12 cellular contexts compared by ENCODE assay signal in genomic region chr11:68099057-68099456, GRCh38. TPM values are rescaled to one million over a fixed set of nuclear protein-coding genes. Genes with fewer than 3 reads are reported as not detected.
DNase-seq lines count a peak whose midpoint lies in the region; ATAC-seq, FAIRE-seq and TF ChIP-seq lines count a peak whose summit lies in the region.
"Had no signal": no experiment of that assay in that cellular context is flagged by ENCODE, and none has a peak within 500 bp of the region (broad histone marks: within the 10 kb centered on the region; RNA-seq: fewer than 3 reads in every experiment).

No MANE protein-coding gene starts in this region.

- DNase-seq in caudate nucleus (lab: John Stamatoyannopoulos, UW) = no peak
- DNase-seq in neural progenitor cell (ENCODE audit: low spot score) = no peak
- DNase-seq in testis = no peak
- DNase-seq in RCC 7860 (ENCODE audit: low spot score) = no peak
- DNase-seq: IMR-90, SHP77 treated with DMSO at 0.1 percent for 48 hours had no signal

- H3K27ac ChIP-seq in C4-2B (peak overlapping the region; percentile 67), HUES6 (ENCODE audit: low read depth, low read length) (0 out of 2 replicates have a peak overlapping the region, but pooled peaks have one; percentile 5), caudate nucleus (ENCODE audit: low read depth, low read length) (peak overlapping the region; percentile 52), neural progenitor cell (no peak overlapping the region), testis (no peak overlapping the region)

- peak overlapping the region; percentile 73 for H3K27ac Mint-ChIP-seq in neural progenitor cell

- H3K27me3 ChIP-seq in HUES6 (ENCODE audit: control insufficient read depth, insufficient read depth, low read length) (no peaks in the 10 kb centered on the region), neural progenitor cell (no peaks in the 10 kb centered on the region), testis (no peaks in the 10 kb centered on the region)

- H3K9ac ChIP-seq in HUES6 (ENCODE audit: low read length) (no peak overlapping the region), neural progenitor cell (no peak overlapping the region)

- FAIRE-seq in RCC 7860 (lab: Jason Lieb, UNC) = no peak
- FAIRE-seq: endometrium had no signal

- TF ChIP-seq CTCF in C4-2B (conservative IDR thresholded peaks at IDR 0.05) (no peak), neural progenitor cell (IDR thresholded peaks at IDR 0.05) (no peak), testis (IDR thresholded peaks at IDR 0.05) (no peak)

- peaks cover 58% of the 10 kb centered on the region for H3K79me2 ChIP-seq in neural progenitor cell (ENCODE audit: low read depth)

- H3K27me3 Mint-ChIP-seq in neural progenitor cell (ENCODE audit: insufficient read depth, low read depth) = peaks cover 2% of the 10 kb centered on the region

- H3K36me3 Mint-ChIP-seq in neural progenitor cell = peaks cover 31% of the 10 kb centered on the region

- ATAC-seq in activated CD4-positive, CD25-positive, alpha-beta regulatory T cell treated with anti-CD3 and anti-CD28 coated beads, Interleukin-2, amount 50 U/mL, for 24 hours = no peak
- no peak for ATAC-seq in HG02571 (IDR thresholded peaks at IDR 0.05; ENCODE audit: unreplicated experiment)

- H3K36me3 ChIP-seq in HUES6 (ENCODE audit: control insufficient read depth, insufficient read depth, low read length) (peaks cover 25% of the 10 kb centered on the region), neural progenitor cell (no peaks in the 10 kb centered on the region), testis (ENCODE audit: low read depth, missing control alignments) (no peaks in the 10 kb centered on the region)

- H3K9me3 Mint-ChIP-seq in neural progenitor cell = peaks cover 16% of the 10 kb centered on the region

- intact Hi-C loops in testis (cut with DNase I; ENCODE audit: low total_unique reads) = no loop called here

- H2AFZ ChIP-seq in neural progenitor cell (replicated peaks) = no peak overlapping the region

- peaks cover 23% of the 10 kb centered on the region for H3K4me1 Mint-ChIP-seq in neural progenitor cell

- H3K4me3 ChIP-seq in HUES6 (ENCODE audit: low read depth, low read length) (no peak overlapping the region), neural progenitor cell (no peak overlapping the region), testis (no peak overlapping the region)
- H3K4me3 ChIP-seq: mucosa of descending colon had no signal

- H3K4me1 ChIP-seq in HUES6 (ENCODE audit: control insufficient read depth, insufficient read depth, low read length) (peaks cover 8% of the 10 kb centered on the region; the same call in 1 of the 2 replicates), neural progenitor cell (no peaks in the 10 kb centered on the region), testis (peaks cover 8% of the 10 kb centered on the region)

- H3F3A ChIP-seq in neural progenitor cell (ENCODE audit: low read depth) = no peaks in the 10 kb centered on the region

- H3K9me3 ChIP-seq in HUES6 (ENCODE audit: control insufficient read depth, insufficient read depth, low read depth, low read length) = no peaks in the 10 kb centered on the region; the same call in 1 of the 2 replicates
- H3K9me3 ChIP-seq in neural progenitor cell (ENCODE audit: low read depth) = no peaks in the 10 kb centered on the region
- no peaks in the 10 kb centered on the region for H3K9me3 ChIP-seq in testis
- H3K9me3 ChIP-seq: mucosa of descending colon had no signal

- peaks cover 21% of the 10 kb centered on the region for H4K20me1 ChIP-seq in neural progenitor cell (ENCODE audit: low read depth)

- H3K4me2 ChIP-seq in neural progenitor cell = no peak overlapping the region

- no peak for TF ChIP-seq POLR2A in testis (IDR thresholded peaks at IDR 0.05)

- H3K4me3 Mint-ChIP-seq in neural progenitor cell = no peak overlapping the region

RNA-seq across cellular contexts. Expression of gene CHKA, which starts 22.1 kb away (rescaled TPM):
- 33.9 and 36.8 TPM in 2 replicates for total RNA-seq in neural progenitor cell (ENCODE audit: low replicate concordance)
- 100 to 1,000 TPM; 145 to 200 TPM for total RNA-seq in testis
- 180 TPM for polyA plus RNA-seq in testis (ENCODE audit: insufficient read depth, low read depth, low replicate concordance)

Comparison
In these comparisons a context has a peak if more than half of its experiments do, and no peak if none do; other contexts are left out.
1. H3K27ac ChIP-seq: peak in C4-2B (single experiment), HUES6 (single experiment) and caudate nucleus (single experiment); none in neural progenitor cell (single experiment) and testis (0 of 2).